In the genomic region with DNA sequence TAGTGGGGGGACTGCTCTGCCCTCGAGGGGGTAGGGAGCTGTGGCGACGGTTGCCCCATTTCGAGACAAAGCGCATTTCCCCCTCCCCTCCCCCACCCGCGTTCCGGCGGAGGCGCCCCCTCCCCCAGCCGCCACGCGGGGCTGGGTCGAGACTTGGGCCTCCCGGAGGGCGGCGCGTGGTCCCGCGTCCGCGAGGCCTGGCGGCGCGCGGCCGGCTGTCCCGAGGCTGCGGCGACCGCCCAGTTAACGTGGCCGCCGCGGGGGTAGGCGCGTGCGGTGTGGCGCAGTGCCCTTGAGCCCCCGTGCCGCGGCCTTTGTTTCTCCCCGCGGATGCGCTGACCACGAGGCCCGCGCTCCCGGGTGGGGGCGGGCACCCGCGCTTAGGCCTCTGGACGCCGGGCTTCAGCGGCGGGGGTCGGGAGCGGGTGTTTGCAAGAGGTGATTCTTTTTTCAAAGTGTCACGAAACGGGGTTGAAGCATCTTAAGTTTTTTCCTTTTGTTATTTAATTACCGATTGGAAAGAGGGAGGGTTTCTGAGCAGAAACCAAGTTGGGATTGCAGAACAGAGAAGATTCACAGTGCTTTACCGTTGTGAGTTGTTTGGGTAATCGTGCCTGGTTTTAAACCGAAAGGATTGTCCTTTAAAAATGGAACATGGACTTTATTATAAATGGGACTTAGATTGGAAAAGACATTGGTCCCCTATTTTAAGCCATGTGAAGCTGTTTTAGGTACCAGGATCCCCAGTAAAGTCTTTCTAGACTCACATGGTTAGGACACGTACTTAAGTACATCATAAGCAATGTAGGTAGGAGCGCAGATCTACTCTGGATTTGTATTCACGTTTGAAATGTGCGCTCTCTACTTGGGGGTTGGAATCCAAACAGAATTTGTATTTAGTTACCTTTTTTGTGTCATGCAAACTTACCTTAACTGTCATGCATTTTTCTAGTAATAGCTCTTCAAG, we compare ENCODE assay signal across 8 cellular contexts.
A peak's percentile ranks its signal among the peaks of the same experiment; 100 is the strongest.
DNase-seq lines count a peak whose midpoint lies in the region; ATAC-seq, FAIRE-seq and TF ChIP-seq lines count a peak whose summit lies in the region.

No MANE protein-coding gene starts in this region.

- peaks cover 27% of the 10 kb centered on the region for H3K36me3 Mint-ChIP-seq in memory B cell

- POLR2A ChIA-PET in AG04449 (lab: Yijun Ruan, JAX) = interaction anchor here (1.0 to 1.3 kb wide), 2 partner anchors 12 to 23 kb away, joined by 3 read pairs; no protein-coding TSS in a partner anchor

- peaks cover 29% of the 10 kb centered on the region for H3K36me3 ChIP-seq in MM.1S (replicated peaks; ENCODE audit: insufficient read depth, low read length)

- no peaks in the 10 kb centered on the region for H3K9me3 Mint-ChIP-seq in memory B cell

- H3F3A ChIP-seq in MM.1S (ENCODE audit: insufficient read depth, low read length) = peaks cover 30% of the 10 kb centered on the region

- peak overlapping the region; percentile 100 for H3K4me3 Mint-ChIP-seq in memory B cell

- peak overlapping the region; percentile 57; the same call in 1 of the 2 replicates for H2AFZ ChIP-seq in MM.1S (ENCODE audit: low read length)

- H3K4me2 ChIP-seq in MM.1S (ENCODE audit: low read depth, low read length) = peak overlapping the region; percentile 78

- peak overlapping the region; percentile 99 for H3K27ac Mint-ChIP-seq in memory B cell

- H3K9ac ChIP-seq in MM.1S (ENCODE audit: low read length) = peak overlapping the region; percentile 94

- H3K27me3 Mint-ChIP-seq in memory B cell = no peaks in the 10 kb centered on the region

- H3K4me3 ChIP-seq in AG04449 (ENCODE audit: low read depth, low read length) = peak overlapping the region; percentile 89
- peak overlapping the region; percentile 93 for H3K4me3 ChIP-seq in MM.1S (ENCODE audit: low read length)

- no peak for ATAC-seq in memory B cell (ENCODE audit: low read depth)

- H3K9me2 ChIP-seq in MM.1S (replicated peaks; ENCODE audit: insufficient read depth, low read length) = no peaks in the 10 kb centered on the region

- TF ChIP-seq CTCF in AG04449 (IDR thresholded peaks at IDR 0.05; ENCODE audit: insufficient read depth, low read length, missing control alignments) (no peak), MM.1S (IDR thresholded peaks at IDR 0.05; ENCODE audit: low read length) (no peak)

- FAIRE-seq in GM19239 (lab: Jason Lieb, UNC) = peak; percentile 53

- H3K4me1 ChIP-seq in MM.1S (ENCODE audit: low read length) = peaks cover 7% of the 10 kb centered on the region

- CTCF ChIA-PET in AG04449 (lab: Yijun Ruan, JAX) = interaction anchor here (1.0 to 2.2 kb wide), 3 partner anchors 47 to 318 kb away, joined by 3 to 8 read pairs (median 3); no protein-coding TSS in a partner anchor

- no peaks in the 10 kb centered on the region for H3K27me3 ChIP-seq in MM.1S (replicated peaks; ENCODE audit: insufficient read depth, low read length)

- peaks cover 90% of the 10 kb centered on the region for H3K79me2 ChIP-seq in MM.1S (ENCODE audit: low read length)

- peaks cover 24% of the 10 kb centered on the region for H3K4me1 Mint-ChIP-seq in memory B cell

- H3K9me3 ChIP-seq in MM.1S (replicated peaks; ENCODE audit: insufficient read depth, low read length) = no peaks in the 10 kb centered on the region

- DNase-seq in AG04449 (ENCODE audit: low read depth, low spot score) = no peak
- DNase-seq in GM19239 (ENCODE audit: insufficient read length, low spot score) = no peak
- DNase-seq in MM.1S = peak; percentile 52
- peak; percentile 58 for DNase-seq in activated CD4-positive, alpha-beta T cell treated with anti-CD3 and anti-CD28 coated beads, Interleukin-2, amount 50 U/mL, for 1 hour
- DNase-seq in effector CD8-positive, alpha-beta T cell (lab: John Stamatoyannopoulos, UW) = peak; percentile 41
- DNase-seq in memory B cell (ENCODE audit: low spot score in 2 of 2) = peak in 1 of 2 donors; percentile 42
- DNase-seq in stimulated activated CD4-positive, alpha-beta T cell treated with anti-CD3 and anti-CD28 coated beads, TNF-alpha, amount 100 ng/mL, for 4 hours (ENCODE audit: low read depth in 3 of 3) = peak; percentile 49 to 58 (median 58)
- no peak for DNase-seq in middle frontal gyrus (ENCODE audit: extremely low spot score, low spot score)

- H4K20me1 ChIP-seq in MM.1S (ENCODE audit: insufficient read depth, low read length) = peaks cover 63% of the 10 kb centered on the region

- peak overlapping the region; percentile 98 for H3K27ac ChIP-seq in MM.1S (ENCODE audit: low read length)

Comparison
In these comparisons a context has a peak if more than half of its experiments do, and no peak if none do; other contexts are left out.
1. DNase-seq: peak in MM.1S (single experiment), activated CD4-positive, alpha-beta T cell treated with anti-CD3 and anti-CD28 coated beads, Interleukin-2, amount 50 U/mL, for 1 hour (single experiment), effector CD8-positive, alpha-beta T cell (single experiment) and stimulated activated CD4-positive, alpha-beta T cell treated with anti-CD3 and anti-CD28 coated beads, TNF-alpha, amount 100 ng/mL, for 4 hours (3 of 3); none in AG04449 (single experiment), GM19239 (single experiment) and middle frontal gyrus (single experiment).